In genomic region chr2:20604401-20604911, GRCh38 we compare ENCODE assay signal across 14 cellular contexts. TPM values are rescaled to one million over a fixed set of nuclear protein-coding genes. Genes with fewer than 3 reads are reported as not detected.
DNase-seq lines count a peak whose midpoint lies in the region; ATAC-seq, FAIRE-seq and TF ChIP-seq lines count a peak whose summit lies in the region.
"Had no signal": no experiment of that assay in that cellular context is flagged by ENCODE, and none has a peak within 500 bp of the region (broad histone marks: within the 10 kb centered on the region; RNA-seq: fewer than 3 reads in every experiment).

No MANE protein-coding gene starts in this region.

- peaks cover 21 to 33% (median 28%) of the 10 kb centered on the region in 4 donors for H3K4me1 ChIP-seq in upper lobe of left lung

- no peaks in the 10 kb centered on the region for H3K4me1 Mint-ChIP-seq in activated naive CD4-positive, alpha-beta T cell treated with anti-CD3 and anti-CD28 coated beads, Interleukin-2, amount 10 ng/mL, durations not matched to agents 7 days and 5 days
- peaks cover 32% of the 10 kb centered on the region for H3K4me1 Mint-ChIP-seq in nephron

- H3K9me3 Mint-ChIP-seq in activated naive CD4-positive, alpha-beta T cell treated with anti-CD3 and anti-CD28 coated beads, Interleukin-2, amount 10 ng/mL, durations not matched to agents 7 days and 5 days: no peaks in the 10 kb centered on the region
- H3K9me3 Mint-ChIP-seq in activated naive CD4-positive, alpha-beta T cell treated with anti-CD3 and anti-CD28 coated beads, Interleukin-2, amount 50 U/mL, for 72 hours: peaks cover 4 to 6% of the 10 kb centered on the region in 2 donors
- peaks cover 6% of the 10 kb centered on the region for H3K9me3 Mint-ChIP-seq in nephron

- H3K36me3 ChIP-seq in upper lobe of left lung: no peaks in the 10 kb centered on the region

- peak; percentile 3 for DNase-seq in activated naive CD4-positive, alpha-beta T cell treated with anti-CD3 and anti-CD28 coated beads, Interleukin-2, amount 10 ng/mL, durations not matched to agents 7 days and 5 days
- no peak for DNase-seq in activated naive CD4-positive, alpha-beta T cell treated with anti-CD3 and anti-CD28 coated beads, Interleukin-2, amount 50 U/mL, for 72 hours (ENCODE audit: low spot score in 2 of 2)
- DNase-seq in upper lobe of left lung (peak in 1 of 2 donors; percentile 18), SKM-1 treated with dmso at 0.1 percent for 144 hours (lab: John Stamatoyannopoulos, UW; ENCODE audit: unreplicated experiment) (no peak), COLO668 (lab: John Stamatoyannopoulos, UW; ENCODE audit: unreplicated experiment) (no peak), GM12892 (ENCODE audit: insufficient read length) (no peak)
- DNase-seq: activated CD4-positive, CD25-positive, alpha-beta regulatory T cell; activated T-cell treated with anti-CD3 and anti-CD28 coated beads for 4 hours; amniotic stem cell; foreskin melanocyte had no signal

- TF ChIP-seq CTCF in nephron (IDR thresholded peaks at IDR 0.05; ENCODE audit: unreplicated experiment in 3 of 3) (no peak), upper lobe of left lung (IDR thresholded peaks at IDR 0.05) (no peak)

- TF ChIP-seq POLR2A in upper lobe of left lung (IDR thresholded peaks at IDR 0.05) (no peak), GM12892 (IDR thresholded peaks at IDR 0.05; ENCODE audit: low read depth, low read length) (no peak)

- peaks cover 4% of the 10 kb centered on the region for H3K27me3 Mint-ChIP-seq in activated naive CD4-positive, alpha-beta T cell treated with anti-CD3 and anti-CD28 coated beads, Interleukin-2, amount 10 ng/mL, durations not matched to agents 7 days and 5 days
- H3K27me3 Mint-ChIP-seq in nephron (ENCODE audit: low read depth): peaks cover 4% of the 10 kb centered on the region

- peak overlapping the region; percentile 42 to 69 (median 56) for H3K27ac ChIP-seq in upper lobe of left lung

- H3K27ac Mint-ChIP-seq in activated naive CD4-positive, alpha-beta T cell treated with anti-CD3 and anti-CD28 coated beads, Interleukin-2, amount 10 ng/mL, durations not matched to agents 7 days and 5 days: no peak overlapping the region
- H3K27ac Mint-ChIP-seq in activated naive CD4-positive, alpha-beta T cell treated with anti-CD3 and anti-CD28 coated beads, Interleukin-2, amount 50 U/mL, for 72 hours: no peak overlapping the region
- H3K27ac Mint-ChIP-seq in nephron: peak overlapping the region; percentile 14 to 94 (median 83)

- H3K9me3 ChIP-seq in upper lobe of left lung: no peaks in the 10 kb centered on the region

- no peaks in the 10 kb centered on the region for H3K36me3 Mint-ChIP-seq in activated naive CD4-positive, alpha-beta T cell treated with anti-CD3 and anti-CD28 coated beads, Interleukin-2, amount 10 ng/mL, durations not matched to agents 7 days and 5 days
- H3K36me3 Mint-ChIP-seq in activated naive CD4-positive, alpha-beta T cell treated with anti-CD3 and anti-CD28 coated beads, Interleukin-2, amount 50 U/mL, for 72 hours: peaks cover 4 to 6% of the 10 kb centered on the region in 2 donors
- H3K36me3 Mint-ChIP-seq in nephron (ENCODE audit: low read depth): peaks cover 8% of the 10 kb centered on the region

- ATAC-seq in activated naive CD4-positive, alpha-beta T cell treated with anti-CD3 and anti-CD28 coated beads, Interleukin-2, amount 50 U/mL, for 72 hours: no peak
- ATAC-seq in esophagus mucosa: peak; percentile 33
- peak in 1 of 2 donors; percentile 29 for ATAC-seq in upper lobe of left lung (ENCODE audit: low FRiP score in 2 of 2)

- H3K4me3 Mint-ChIP-seq in activated naive CD4-positive, alpha-beta T cell treated with anti-CD3 and anti-CD28 coated beads, Interleukin-2, amount 10 ng/mL, durations not matched to agents 7 days and 5 days: no peak overlapping the region
- H3K4me3 Mint-ChIP-seq in nephron: no peak overlapping the region

- CTCF ChIA-PET in activated naive CD4-positive, alpha-beta T cell treated with anti-CD3 and anti-CD28 coated beads, Interleukin-2, amount 10 ng/mL, durations not matched to agents 7 days and 5 days (lab: Charles Lee): no interaction called here

- no peak for TF ChIP-seq EP300 in upper lobe of left lung (IDR thresholded peaks at IDR 0.05)

- H3K4me3 ChIP-seq in upper lobe of left lung: no peak overlapping the region
- H3K4me3 ChIP-seq: skin epidermis had no signal

- FAIRE-seq in GM12892 (lab: Jason Lieb, UNC): no peak
- FAIRE-seq: A204.1 had no signal

- no peaks in the 10 kb centered on the region for H3K27me3 ChIP-seq in upper lobe of left lung

- 77 to 79% methylated on average over 4 to 7 of the region's 7 CpGs for WGBS in upper lobe of left lung, 2 donors

RNA-seq across cellular contexts. Expression of gene HS1BP3, which starts 46.4 kb away (rescaled TPM):
- 1 to 10 TPM; 6.1 to 7.9 TPM for total RNA-seq in activated naive CD4-positive, alpha-beta T cell treated with anti-CD3 and anti-CD28 coated beads, Interleukin-2, amount 50 U/mL, for 72 hours
- 12.4 TPM for total RNA-seq in esophagus mucosa
- 10 to 100 TPM; 41.0 to 45.8 (median 42.7) TPM for total RNA-seq in upper lobe of left lung
- 7.3 TPM for polyA plus RNA-seq in GM12892 (2012; ENCODE audit: missing spikeins)

Comparison
In these comparisons a context has a peak if more than half of its experiments do, and no peak if none do; other contexts are left out.
1. H3K27ac Mint-ChIP-seq: peak in nephron (3 of 3); none in activated naive CD4-positive, alpha-beta T cell treated with anti-CD3 and anti-CD28 coated beads, Interleukin-2, amount 10 ng/mL, durations not matched to agents 7 days and 5 days (single experiment) and activated naive CD4-positive, alpha-beta T cell treated with anti-CD3 and anti-CD28 coated beads, Interleukin-2, amount 50 U/mL, for 72 hours (0 of 2).